Comparison of ENCODE assay signal across 29 cellular contexts in the genomic region with DNA sequence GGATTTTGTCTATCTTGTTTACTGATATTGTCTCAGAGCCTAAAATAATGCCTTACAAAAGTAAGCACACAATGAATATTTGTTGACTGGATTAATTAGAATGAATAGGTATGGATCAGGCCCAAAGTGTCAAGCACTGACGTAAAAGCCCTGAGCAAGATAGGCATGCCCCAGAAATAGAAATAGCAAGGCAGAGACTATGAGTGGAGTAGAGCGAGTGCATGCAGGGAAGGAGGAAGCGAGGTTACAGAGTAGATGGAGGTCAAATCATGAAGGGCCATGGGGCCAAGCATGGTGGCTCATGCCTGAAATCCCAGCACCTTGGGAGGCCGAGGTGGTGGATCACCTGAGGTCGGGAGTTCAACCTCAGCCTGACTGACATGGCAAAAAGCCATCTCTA. TPM values are rescaled to one million over a fixed set of nuclear protein-coding genes. Genes with fewer than 3 reads are reported as not detected.
"Had no signal": no experiment of that assay in that cellular context is flagged by ENCODE, and none has a peak within 500 bp of the region (broad histone marks: within the 10 kb centered on the region; RNA-seq: fewer than 3 reads in every experiment).

No MANE protein-coding gene starts in this region.

- H3K27me3 ChIP-seq: suprapubic skin, testis, thyroid gland, tibial artery, tibial nerve, transverse colon, upper lobe of left lung, upper lobe of right lung, uterus, vagina had no signal

- H3K4me3 Mint-ChIP-seq: stimulated activated effector memory CD8-positive, alpha-beta T cell treated with anti-CD3 and anti-CD28 coated beads, Interleukin-12 subunit alpha, Interleukin-12 subunit beta, amount 100 ng/mL, for 72 hours; stimulated activated memory B cell treated with anti-CD40 and anti-IgM and Interleukin-4, amounts not matched to agents 10 μg/mL and 1 μg/mL and 100 μg/mL, for 72 hours; stimulated activated naive B cell treated with anti-CD40 and anti-IgM and Interleukin-4, amounts not matched to agents 10 μg/mL and 1 μg/mL and 100 μg/mL, for 72 hours; stimulated activated naive CD8-positive, alpha-beta T cell treated with anti-CD3 and anti-CD28 coated beads, Interleukin-15, amount 100 ng/mL, for 72 hours; stimulated activated naive CD8-positive, alpha-beta T cell treated with anti-CD3 and anti-CD28 coated beads, Interleukin-15, Interleukin-2, amounts not matched to agents 100 ng/mL and 50 ng/mL, for 24 hours; type B pancreatic cell had no signal

- H3K4me1 ChIP-seq: testis, thyroid gland, tibial artery, tibial nerve, transverse colon, upper lobe of left lung, upper lobe of right lung, uterus, vagina had no signal

- H3K27ac ChIP-seq: stomach, suprapubic skin, testis, thoracic aorta, thyroid gland, tibial artery, tibial nerve, transverse colon, upper lobe of left lung, upper lobe of right lung, uterus, vagina had no signal

- H3K9me3 ChIP-seq: stomach, suprapubic skin, testis, thoracic aorta, thyroid gland, tibial artery, tibial nerve, transverse colon, upper lobe of left lung, upper lobe of right lung, uterus, vagina had no signal

- H3K36me3 Mint-ChIP-seq: stimulated activated effector memory CD8-positive, alpha-beta T cell treated with anti-CD3 and anti-CD28 coated beads, Interleukin-12 subunit alpha, Interleukin-12 subunit beta, amount 100 ng/mL, for 72 hours; stimulated activated memory B cell treated with anti-CD40 and anti-IgM and Interleukin-4, amounts not matched to agents 10 μg/mL and 1 μg/mL and 100 μg/mL, for 72 hours; stimulated activated naive B cell treated with anti-CD40 and anti-IgM and Interleukin-4, amounts not matched to agents 10 μg/mL and 1 μg/mL and 100 μg/mL, for 72 hours; type B pancreatic cell had no signal

- ATAC-seq: stimulated activated effector memory CD8-positive, alpha-beta T cell treated with anti-CD3 and anti-CD28 coated beads, Interleukin-12 subunit alpha, Interleukin-12 subunit beta, amount 100 ng/mL, for 72 hours; stimulated activated memory B cell treated with anti-CD40 and anti-IgM and Interleukin-4, amounts not matched to agents 10 μg/mL and 1 μg/mL and 100 μg/mL, for 72 hours; stimulated activated naive B cell treated with anti-CD40 and anti-IgM and Interleukin-4, amounts not matched to agents 10 μg/mL and 1 μg/mL and 100 μg/mL, for 72 hours; stimulated activated naive CD8-positive, alpha-beta T cell treated with anti-CD3 and anti-CD28 coated beads, Interleukin-15, amount 100 ng/mL, for 72 hours; stimulated activated naive CD8-positive, alpha-beta T cell treated with anti-CD3 and anti-CD28 coated beads, Interleukin-15, Interleukin-2, amounts not matched to agents 100 U/mL and 50 U/mL, for 24 hours; upper lobe of right lung had no signal

- H3K4me3 ChIP-seq: stomach, suprapubic skin, testis, thoracic aorta, thyroid gland, tibial artery, tibial nerve, transverse colon, upper lobe of left lung, upper lobe of right lung, uterus, vagina had no signal

- H3K9me3 Mint-ChIP-seq: stimulated activated effector memory CD8-positive, alpha-beta T cell treated with anti-CD3 and anti-CD28 coated beads, Interleukin-12 subunit alpha, Interleukin-12 subunit beta, amount 100 ng/mL, for 72 hours; stimulated activated memory B cell treated with anti-CD40 and anti-IgM and Interleukin-4, amounts not matched to agents 10 μg/mL and 1 μg/mL and 100 μg/mL, for 72 hours; stimulated activated naive B cell treated with anti-CD40 and anti-IgM and Interleukin-4, amounts not matched to agents 10 μg/mL and 1 μg/mL and 100 μg/mL, for 72 hours; stimulated activated naive CD8-positive, alpha-beta T cell treated with anti-CD3 and anti-CD28 coated beads, Interleukin-15, amount 100 ng/mL, for 72 hours; stimulated activated naive CD8-positive, alpha-beta T cell treated with anti-CD3 and anti-CD28 coated beads, Interleukin-15, Interleukin-2, amounts not matched to agents 100 ng/mL and 50 ng/mL, for 24 hours; type B pancreatic cell had no signal

- H3K4me1 Mint-ChIP-seq: stimulated activated effector memory CD8-positive, alpha-beta T cell treated with anti-CD3 and anti-CD28 coated beads, Interleukin-12 subunit alpha, Interleukin-12 subunit beta, amount 100 ng/mL, for 72 hours; stimulated activated memory B cell treated with anti-CD40 and anti-IgM and Interleukin-4, amounts not matched to agents 10 μg/mL and 1 μg/mL and 100 μg/mL, for 72 hours; stimulated activated naive B cell treated with anti-CD40 and anti-IgM and Interleukin-4, amounts not matched to agents 10 μg/mL and 1 μg/mL and 100 μg/mL, for 72 hours; stimulated activated naive CD8-positive, alpha-beta T cell treated with anti-CD3 and anti-CD28 coated beads, Interleukin-15, amount 100 ng/mL, for 72 hours had no signal

- DNase-seq: stimulated activated CD4-positive, alpha-beta T cell treated with anti-CD3 and anti-CD28 coated beads, Interleukin-2, amount 100 ng/mL, for 48 hours; stimulated activated CD4-positive, alpha-beta T cell treated with anti-CD3 and anti-CD28 coated beads, Interleukin-4, amount 100 ng/mL, for 1 hour; stimulated activated CD4-positive, alpha-beta T cell treated with anti-CD3 and anti-CD28 coated beads, Interleukin-4, amount 100 ng/mL, for 24 hours; stimulated activated CD4-positive, alpha-beta T cell treated with anti-CD3 and anti-CD28 coated beads, Interleukin-4, amount 100 ng/mL, for 4 hours; stimulated activated CD8-positive, alpha-beta memory T cell treated with anti-CD3 and anti-CD28 coated beads, Interleukin-4, amount 100 ng/mL, for 48 hours; stimulated activated naive B cell treated with anti-CD40 and anti-IgM and Interleukin-4, amounts not matched to agents 10 μg/mL and 1 μg/mL and 100 μg/mL, for 72 hours; stimulated activated naive CD4-positive, alpha-beta T cell; stimulated activated naive CD4-positive, alpha-beta T cell treated with Interleukin-2 at 50 U/mL for 16 hours; stimulated activated naive CD8-positive, alpha-beta T cell treated with anti-CD3 and anti-CD28 coated beads, Interleukin-15, amount 100 ng/mL, for 72 hours; stimulated activated naive CD8-positive, alpha-beta T cell treated with anti-CD3 and anti-CD28 coated beads, Interleukin-15, Interleukin-2, amounts not matched to agents 100 U/mL and 50 U/mL, for 24 hours; stomach; substantia nigra; testis; thyroid gland; tibial artery; transverse colon; trophoblast cell; upper lobe of left lung; upper lobe of right lung; uterus had no signal

- H3K36me3 ChIP-seq: stomach, suprapubic skin, thoracic aorta, thyroid gland, tibial artery, tibial nerve, transverse colon, upper lobe of left lung, upper lobe of right lung, uterus, vagina had no signal

- H3K27ac Mint-ChIP-seq: stimulated activated effector memory CD8-positive, alpha-beta T cell treated with anti-CD3 and anti-CD28 coated beads, Interleukin-12 subunit alpha, Interleukin-12 subunit beta, amount 100 ng/mL, for 72 hours; stimulated activated memory B cell treated with anti-CD40 and anti-IgM and Interleukin-4, amounts not matched to agents 10 μg/mL and 1 μg/mL and 100 μg/mL, for 72 hours; stimulated activated naive B cell treated with anti-CD40 and anti-IgM and Interleukin-4, amounts not matched to agents 10 μg/mL and 1 μg/mL and 100 μg/mL, for 72 hours; stimulated activated naive CD8-positive, alpha-beta T cell treated with anti-CD3 and anti-CD28 coated beads, Interleukin-15, Interleukin-2, amounts not matched to agents 100 ng/mL and 50 ng/mL, for 24 hours; type B pancreatic cell had no signal

RNA-seq across cellular contexts. Expression of gene SFTPD, which starts 51.6 kb away (rescaled TPM):
- total RNA-seq: transverse colon, urinary bladder, vagina had no signal
